ENCODE assay signal across 14 cellular contexts in the genomic region with DNA sequence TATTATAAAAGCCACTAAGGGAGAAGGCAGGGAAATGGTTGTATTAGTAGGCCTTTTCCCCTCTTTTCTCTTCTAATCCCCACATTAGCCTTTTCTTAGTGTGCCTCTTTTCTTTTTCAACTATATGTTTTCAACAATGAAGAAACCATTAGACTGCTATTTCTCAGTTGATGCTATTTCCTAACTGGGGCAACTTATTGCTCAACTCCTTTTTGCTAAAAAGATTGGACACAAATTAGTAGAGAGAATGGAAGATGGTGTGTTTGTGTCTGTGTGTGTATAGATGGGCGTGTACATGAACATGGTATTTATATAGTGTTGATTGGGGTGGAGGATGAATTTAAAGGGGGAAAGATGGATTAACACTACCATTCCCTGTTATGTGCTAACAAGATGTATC.
"Had no signal": no experiment of that assay in that cellular context is flagged by ENCODE, and none has a peak within 500 bp of the region (broad histone marks: within the 10 kb centered on the region; RNA-seq: fewer than 3 reads in every experiment).

No MANE protein-coding gene starts in this region.

- DNase-seq: activated effector memory CD4-positive, alpha-beta T cell treated with Interleukin-2 at 50 U/mL for 16 hours; activated T-cell treated with anti-CD3 and anti-CD28 coated beads, Interleukin-2, amount 50 U/mL, for 24 hours; anterior cingulate cortex; left colon; mammary epithelial cell; mucosa of descending colon; naive thymus-derived CD8-positive, alpha-beta T cell; right cardiac atrium; stimulated activated CD4-positive, alpha-beta T cell treated with anti-CD3 and anti-CD28 coated beads, Interleukin-12 subunit alpha, Interleukin-12 subunit beta, amount 100 ng/mL, for 4 hours; stimulated activated naive CD4-positive, alpha-beta T cell; T-helper 2 cell; trophoblast cell had no signal

- H3K27ac Mint-ChIP-seq: activated naive CD4-positive, alpha-beta T cell treated with anti-CD3 and anti-CD28 coated beads, Interleukin-2, amount 50 U/mL, for 72 hours; activated T-cell treated with anti-CD3 and anti-CD28 coated beads, Interleukin-2, amount 50 U/mL, for 24 hours; naive thymus-derived CD8-positive, alpha-beta T cell; progenitor cell of endocrine pancreas had no signal

- H3K4me3 Mint-ChIP-seq: activated T-cell treated with anti-CD3 and anti-CD28 coated beads, Interleukin-2, amount 50 U/mL, for 24 hours; naive thymus-derived CD8-positive, alpha-beta T cell had no signal

- ATAC-seq: activated naive CD4-positive, alpha-beta T cell treated with anti-CD3 and anti-CD28 coated beads, Interleukin-2, amount 50 U/mL, for 72 hours; left colon; mucosa of descending colon; naive thymus-derived CD8-positive, alpha-beta T cell; right cardiac atrium had no signal

- H3K4me1 Mint-ChIP-seq: naive thymus-derived CD8-positive, alpha-beta T cell had no signal

- H3K4me3 ChIP-seq: mucosa of descending colon had no signal

- H3K27me3 Mint-ChIP-seq: progenitor cell of endocrine pancreas had no signal

- H3K36me3 Mint-ChIP-seq: activated naive CD4-positive, alpha-beta T cell treated with anti-CD3 and anti-CD28 coated beads, Interleukin-2, amount 50 U/mL, for 72 hours; naive thymus-derived CD8-positive, alpha-beta T cell had no signal
